ENCODE assay signal across 8 cellular contexts in the genomic region with DNA sequence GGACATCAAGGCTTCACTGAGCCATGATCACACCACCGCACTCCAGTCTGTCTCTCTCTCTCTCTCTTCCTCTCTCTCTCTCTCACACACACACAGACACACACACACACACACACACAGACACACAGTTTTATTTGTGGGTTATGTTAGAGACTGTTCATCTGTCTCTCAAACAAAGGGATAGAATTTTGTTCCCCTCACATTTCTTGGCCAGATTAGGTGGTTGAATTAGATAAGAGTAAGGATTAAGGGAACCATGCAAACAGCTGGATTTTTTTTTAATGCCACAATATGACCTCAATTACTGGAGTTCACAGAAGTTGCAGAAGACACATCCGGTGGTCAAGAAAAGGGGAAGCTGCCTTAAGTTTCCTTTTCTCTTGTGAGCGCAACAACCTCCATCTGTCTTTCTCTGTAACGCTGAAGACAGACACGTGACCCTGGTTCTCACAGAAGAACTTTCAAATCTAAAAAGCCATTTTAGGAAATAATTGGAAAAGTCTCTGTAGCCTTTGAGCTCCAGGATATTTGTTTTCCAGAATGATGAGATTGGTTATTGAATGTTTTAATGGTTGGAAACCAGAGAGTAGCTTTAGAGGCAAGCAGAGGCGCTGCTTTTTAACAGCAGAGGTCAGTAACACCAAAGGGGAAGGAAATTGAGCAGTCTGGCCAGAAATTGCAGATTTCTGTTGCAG. TPM values are rescaled to one million over a fixed set of nuclear protein-coding genes. Genes with fewer than 3 reads are reported as not detected.
A peak's percentile ranks its signal among the peaks of the same experiment; 100 is the strongest.
DNase-seq lines count a peak whose midpoint lies in the region; ATAC-seq, FAIRE-seq and TF ChIP-seq lines count a peak whose summit lies in the region.

No MANE protein-coding gene starts in this region.

- RAD21 ChIA-PET in GM12878 (lab: Charles Lee; ENCODE audit: unreplicated experiment): interaction anchor here (0.6 to 7.8 kb wide), 93 partner anchors 23 to 978 kb away, joined by 3 to 114 read pairs (median 5); a partner anchor contains a TSS

- no peaks in the 10 kb centered on the region for H4K20me1 ChIP-seq in GM12878 (ENCODE audit: control insufficient read depth, insufficient read depth)

- peak; percentile 89 to 93 for TF ChIP-seq EP300 in GM12878 (IDR thresholded peaks at IDR 0.05; ENCODE audit: borderline replicate concordance in 1 of 2, control insufficient read depth in 1 of 2, low read depth in 2 of 2, low read length in 2 of 2)

- peak; percentile 98 for TF ChIP-seq RAD21 in GM12878 (IDR thresholded peaks at IDR 0.05; ENCODE audit: insufficient read depth, low read depth, low read length)

- CTCF ChIA-PET in AG04450 (lab: Charles Lee) (interaction anchor here (0.6 to 4.0 kb wide), 47 partner anchors 9 to 576 kb away, joined by 3 to 150 read pairs (median 4); a partner anchor contains a TSS), GM12878 (lab: Yijun Ruan, JAX) (interaction anchor here (0.5 to 7.2 kb wide), 88 partner anchors 10 to 1126 kb away, joined by 3 to 159 read pairs (median 6); a partner anchor contains a TSS)

- in situ Hi-C loops in GM12878 (cut with MboI): loop anchor here (5.0 kb wide), 3 partner anchors 220 to 410 kb away; a partner anchor contains a TSS

- H3K9me3 ChIP-seq in AG04450 (ENCODE audit: control insufficient read depth, insufficient read depth, low read length): no peaks in the 10 kb centered on the region
- no peaks in the 10 kb centered on the region for H3K9me3 ChIP-seq in GM12878 (replicated peaks; ENCODE audit: control insufficient read depth, insufficient read depth, low read length)

- H3K4me3 ChIP-seq in AG04450 (ENCODE audit: low read depth, low read length) (no peak overlapping the region), GM12878 (peak overlapping the region; percentile 56)

- DNase-seq in AG04450 (ENCODE audit: low read depth, low spot score) (peak; percentile 15), HCEC 1CT (peak; percentile 50), LoVo (ENCODE audit: low spot score) (peak; percentile 9), GM12878 (ENCODE audit: low read depth, low spot score) (peak; percentile 88), left lobe of liver (ENCODE audit: low spot score) (peak; percentile 67), NCI-H226 (no peak), DMS79 treated with DMSO at 0.1 percent for 48 hours (lab: John Stamatoyannopoulos, UW) (no peak)

- H3K79me2 ChIP-seq in GM12878 (ENCODE audit: control insufficient read depth, insufficient read depth, low read length): no peaks in the 10 kb centered on the region

- peaks cover 11% of the 10 kb centered on the region for H3K4me1 ChIP-seq in GM12878 (ENCODE audit: control insufficient read depth, insufficient read depth, low read length)

- TF ChIP-seq CTCF in AG04450 (IDR thresholded peaks at IDR 0.05; ENCODE audit: low read depth, low read length) (peak; percentile 73), GM12801 (IDR thresholded peaks at IDR 0.05; ENCODE audit: extremely low read depth, insufficient read length) (peak; percentile 37), GM12878 (IDR thresholded peaks at IDR 0.05 in 2 of 3, conservative IDR thresholded peaks at IDR 0.05 in 1 of 3; ENCODE audit: control insufficient read depth in 2 of 3, extremely low read depth in 1 of 3, insufficient read depth in 1 of 3, low read depth in 3 of 3, low read length in 3 of 3) (peak; percentile 62 to 90 (median 82))

- H2AFZ ChIP-seq in GM12878 (ENCODE audit: control insufficient read depth, low read depth, low read length): peak overlapping the region; percentile 83

- H3K27ac ChIP-seq in AG04450 (ENCODE audit: low read depth, low read length) (no peak overlapping the region), GM12878 (ENCODE audit: control insufficient read depth, insufficient read depth) (peak overlapping the region; percentile 95)

- peak; percentile 94 for ATAC-seq in GM12878
- peak; percentile 92 for ATAC-seq in left lobe of liver

- POLR2A ChIA-PET in AG04450 (lab: Yijun Ruan, JAX) (no interaction called here), GM12878 (lab: Charles Lee) (interaction anchor here (0.6 to 2.5 kb wide), 10 partner anchors 152 to 450 kb away, joined by 3 to 13 read pairs (median 4); a partner anchor contains a TSS)

- SMC1A ChIA-PET in GM12878 (lab: Charles Lee; ENCODE audit: uncharacterized antibody, unreplicated experiment): interaction anchor here (0.6 to 9.8 kb wide), 85 partner anchors 24 to 979 kb away, joined by 3 to 218 read pairs (median 5); a partner anchor contains a TSS

- no TSS peak for BruUV-seq in GM12878 (replicated peaks; lab: Mats Ljungman, UMichigan)

- peak overlapping the region; percentile 57 for H3K9ac ChIP-seq in GM12878 (ENCODE audit: control insufficient read depth, insufficient read depth, low read length)

- intact Hi-C loops in GM12878 (cut with micrococcal nuclease; ENCODE audit: unreplicated experiment): loop anchor here (1.0 to 2.0 kb wide), 8 partner anchors 32 to 450 kb away; no protein-coding TSS in a partner anchor

- WGBS in GM12878 (ENCODE audit: insufficient coverage, insufficient replicate concordance, low lambda C conversion rate, missing lambda C conversion rate): under 1% methylated on average over 6 of the region's 6 CpGs

- no peaks in the 10 kb centered on the region for H3K36me3 ChIP-seq in GM12878 (ENCODE audit: control insufficient read depth in 2 of 2, insufficient read depth in 2 of 2, low read length in 1 of 2)

- FAIRE-seq in GM12878 (lab: Jason Lieb, UNC): peak; percentile 74

- no peak for TF ChIP-seq POLR2A in GM12878 (IDR thresholded peaks at IDR 0.05; ENCODE audit: low read depth, low read length)

- H3K27me3 ChIP-seq in AG04450 (ENCODE audit: control insufficient read depth, insufficient read depth, low read length) (no peaks in the 10 kb centered on the region), GM12878 (replicated peaks in 1 of 2; ENCODE audit: control insufficient read depth in 2 of 2, insufficient read depth in 2 of 2, low read length in 1 of 2) (no peaks in the 10 kb centered on the region)

- peak overlapping the region; percentile 87 for H3K4me2 ChIP-seq in GM12878 (ENCODE audit: control insufficient read depth, insufficient read depth)

TF ChIP-seq in GM12878, 131 proteins besides CTCF, POLR2A, EP300 and RAD21 (continues in another document):
- peak; percentile 70 for TF ChIP-seq SMAD1 (IDR thresholded peaks at IDR 0.05; ENCODE audit: low read depth, partially characterized antibody)
- no peak for TF ChIP-seq ZNF274 (IDR thresholded peaks at IDR 0.05; ENCODE audit: insufficient read depth, insufficient read length)
- TF ChIP-seq, protein P1, sequence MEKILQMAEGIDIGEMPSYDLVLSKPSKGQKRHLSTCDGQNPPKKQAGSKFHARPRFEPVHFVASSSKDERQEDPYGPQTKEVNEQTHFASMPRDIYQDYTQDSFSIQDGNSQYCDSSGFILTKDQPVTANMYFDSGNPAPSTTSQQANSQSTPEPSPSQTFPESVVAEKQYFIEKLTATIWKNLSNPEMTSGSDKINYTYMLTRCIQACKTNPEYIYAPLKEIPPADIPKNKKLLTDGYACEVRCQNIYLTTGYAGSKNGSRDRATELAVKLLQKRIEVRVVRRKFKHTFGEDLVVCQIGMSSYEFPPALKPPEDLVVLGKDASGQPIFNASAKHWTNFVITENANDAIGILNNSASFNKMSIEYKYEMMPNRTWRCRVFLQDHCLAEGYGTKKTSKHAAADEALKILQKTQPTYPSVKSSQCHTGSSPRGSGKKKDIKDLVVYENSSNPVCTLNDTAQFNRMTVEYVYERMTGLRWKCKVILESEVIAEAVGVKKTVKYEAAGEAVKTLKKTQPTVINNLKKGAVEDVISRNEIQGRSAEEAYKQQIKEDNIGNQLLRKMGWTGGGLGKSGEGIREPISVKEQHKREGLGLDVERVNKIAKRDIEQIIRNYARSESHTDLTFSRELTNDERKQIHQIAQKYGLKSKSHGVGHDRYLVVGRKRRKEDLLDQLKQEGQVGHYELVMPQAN (conservative IDR thresholded peaks at IDR 0.05): 0 out of 2 replicates have a peak, but pooled peaks have one; percentile 16
- TF ChIP-seq KLF5 (IDR thresholded peaks at IDR 0.05; ENCODE audit: partially characterized antibody): peak; percentile 29
- TF ChIP-seq RFX5 (IDR thresholded peaks at IDR 0.05; ENCODE audit: low read depth, low read length): peak; percentile 41; the same call in 1 of the 2 replicates
- peak; percentile 26; the same call in 1 of the 2 replicates for TF ChIP-seq RB1 (IDR thresholded peaks at IDR 0.05; ENCODE audit: borderline replicate concordance)
- TF ChIP-seq FOS (IDR thresholded peaks at IDR 0.05; ENCODE audit: borderline replicate concordance, extremely low read depth, insufficient read length): no peak
- no peak for TF ChIP-seq NR2C2 (IDR thresholded peaks at IDR 0.05; ENCODE audit: borderline replicate concordance, control insufficient read depth, insufficient read length, low read depth)
- peak; percentile 60 for TF ChIP-seq ZZZ3 (IDR thresholded peaks at IDR 0.05; ENCODE audit: control insufficient read depth, insufficient read length, low read depth)
- TF ChIP-seq CREB1 (IDR thresholded peaks at IDR 0.05; ENCODE audit: low read depth): 0 out of 2 replicates have a peak, but pooled peaks have one; percentile 13
- TF ChIP-seq NBN (IDR thresholded peaks at IDR 0.05): peak; percentile 97

RNA-seq across cellular contexts. Expression of a gene that starts 33.0 kb away (rescaled TPM):
- polyA plus RNA-seq in AG04450 (2011; rRNA removed): 0.05 TPM in 1 of 2 replicates, not detected in the other
- not detected in 2 replicates for polyA minus RNA-seq in AG04450 (2011; rRNA and poly(A)+ RNA removed)
- not detected in 2 replicates for total RNA-seq in GM12878 (2013; cell fraction: nucleolus; rRNA removed)
- not detected in 2 replicates for total RNA-seq in GM12878 (2014; rRNA removed)
- total RNA-seq in GM12878 (2014; rRNA removed; fragmentation: Illumina TruSeq; extraction: Trizol): not detected in 2 replicates
- not detected in 2 replicates for total RNA-seq in GM12878 (2021)
- not detected for polyA plus RNA-seq in GM12878 (2011; ENCODE audit: low read depth)
- polyA plus RNA-seq in GM12878 (2011; rRNA removed): not detected in 2 replicates
- polyA plus RNA-seq in GM12878 (2011; cell fraction: cytosol; rRNA removed): not detected in 2 replicates
- 0.22 TPM in 1 of 2 replicates, not detected in the other for polyA plus RNA-seq in GM12878 (2011; cell fraction: nucleus; rRNA removed)
- not detected in 2 replicates for polyA plus RNA-seq in GM12878 (2012)
- not detected in 2 replicates for polyA plus RNA-seq in GM12878 (2014; fragmentation: Illumina TruSeq; extraction: Trizol)
- not detected for polyA plus RNA-seq in GM12878 (2014; fragmentation: Nextera tagmentation; extraction: Ambion mirVana)
- polyA plus RNA-seq in GM12878 (2014; rRNA removed): not detected in 2 replicates
- not detected for polyA plus RNA-seq in GM12878 (2016; fragmentation: Nextera tagmentation; extraction: Ambion mirVana)
- polyA minus RNA-seq in GM12878 (2011; rRNA and poly(A)+ RNA removed): not detected in 2 replicates
- not detected in 2 replicates for polyA minus RNA-seq in GM12878 (2011; cell fraction: cytosol; rRNA and poly(A)+ RNA removed)
- not detected in 2 replicates for polyA minus RNA-seq in GM12878 (2011; cell fraction: nucleus; rRNA and poly(A)+ RNA removed)
- total RNA-seq in left lobe of liver: 1.0 TPM

Comparison
In these comparisons a context has a peak if more than half of its experiments do, and no peak if none do; other contexts are left out.
1. DNase-seq: peak in AG04450 (single experiment), HCEC 1CT (single experiment), LoVo (single experiment), GM12878 (single experiment) and left lobe of liver (single experiment); none in NCI-H226 (single experiment) and DMS79 treated with DMSO at 0.1 percent for 48 hours (single experiment).
2. Peak in every context shown above with its lines, with median percentiles within 50 percentile points of each other: CTCF ChIP-seq.